Comparison of ENCODE assay signal across 8 cellular contexts in genomic region chr20:49935746-49936152, GRCh38. TPM values are rescaled to one million over a fixed set of nuclear protein-coding genes. Genes with fewer than 3 reads are reported as not detected.
DNase-seq lines count a peak whose midpoint lies in the region; ATAC-seq lines count a peak whose summit lies in the region.

No MANE protein-coding gene starts in this region.

- no peak for DNase-seq in activated T-cell treated with anti-CD3 and anti-CD28 coated beads, Interleukin-2, amount 50 U/mL, for 24 hours
- DNase-seq in activated T-cell treated with anti-CD3 and anti-CD28 coated beads, Interleukin-2, amount 50 U/mL, for 48 hours = no peak
- DNase-seq in activated CD4-positive, alpha-beta memory T cell treated with anti-CD3 and anti-CD28 coated beads, Interleukin-2, amount 10 ng/mL, durations not matched to agents 7 days and 5 days = no peak
- DNase-seq in immature natural killer cell (no peak), DMS153 treated with DMSO at 0.1 percent for 48 hours (lab: John Stamatoyannopoulos, UW; ENCODE audit: unreplicated experiment) (no peak), kidney glomerular epithelial cell (lab: John Stamatoyannopoulos, UW) (no peak)

- H3K27me3 Mint-ChIP-seq in activated T-cell treated with anti-CD3 and anti-CD28 coated beads, Interleukin-2, amount 50 U/mL, for 24 hours = no peaks in the 10 kb centered on the region
- H3K27me3 Mint-ChIP-seq in activated CD4-positive, alpha-beta memory T cell treated with anti-CD3 and anti-CD28 coated beads, Interleukin-2, amount 10 ng/mL, durations not matched to agents 7 days and 5 days = peaks cover under 1% of the 10 kb centered on the region
- peaks cover 5 to 11% (median 6%) of the 10 kb centered on the region in 3 donors for H3K27me3 Mint-ChIP-seq in immature natural killer cell (ENCODE audit: low read depth in 3 of 3)

- peaks cover 5% of the 10 kb centered on the region for H3K36me3 ChIP-seq in thymus (ENCODE audit: control insufficient read depth, insufficient read depth)

- H3K27ac ChIP-seq in thymus (ENCODE audit: low read depth) = peak overlapping the region; percentile 40

- CTCF ChIA-PET in activated CD4-positive, alpha-beta memory T cell treated with anti-CD3 and anti-CD28 coated beads, Interleukin-2, amount 10 ng/mL, durations not matched to agents 7 days and 5 days (lab: Charles Lee) = interaction anchor here (0.7 to 1.6 kb wide), 8 partner anchors 9 to 340 kb away, joined by 3 to 4 read pairs (median 3); partner anchors contain the start of genes PEDS1, SPATA2 and UBE2V1

- ATAC-seq in HG03442 (IDR thresholded peaks at IDR 0.05; ENCODE audit: unreplicated experiment) = no peak

- peaks cover 34% of the 10 kb centered on the region for H3K4me1 Mint-ChIP-seq in activated T-cell treated with anti-CD3 and anti-CD28 coated beads, Interleukin-2, amount 50 U/mL, for 24 hours (ENCODE audit: low read depth)
- H3K4me1 Mint-ChIP-seq in activated CD4-positive, alpha-beta memory T cell treated with anti-CD3 and anti-CD28 coated beads, Interleukin-2, amount 10 ng/mL, durations not matched to agents 7 days and 5 days = peaks cover 46% of the 10 kb centered on the region
- peaks cover 42 to 53% of the 10 kb centered on the region in 2 donors for H3K4me1 Mint-ChIP-seq in immature natural killer cell

- peak overlapping the region; percentile 98 for H3K4me3 ChIP-seq in thymus (ENCODE audit: low read length)

- peak overlapping the region; percentile 94 for H3K4me3 Mint-ChIP-seq in activated T-cell treated with anti-CD3 and anti-CD28 coated beads, Interleukin-2, amount 50 U/mL, for 24 hours
- peak overlapping the region; percentile 91 for H3K4me3 Mint-ChIP-seq in activated CD4-positive, alpha-beta memory T cell treated with anti-CD3 and anti-CD28 coated beads, Interleukin-2, amount 10 ng/mL, durations not matched to agents 7 days and 5 days
- H3K4me3 Mint-ChIP-seq in immature natural killer cell = peak overlapping the region; percentile 89 to 98 (median 97)

- H3K4me1 ChIP-seq in thymus (ENCODE audit: control insufficient read depth, insufficient read depth, low read length) = peaks cover 16% of the 10 kb centered on the region

- no peaks in the 10 kb centered on the region for H3K27me3 ChIP-seq in thymus (ENCODE audit: control insufficient read depth, insufficient read depth)

- H3K9me3 ChIP-seq in thymus (ENCODE audit: control insufficient read depth) = no peaks in the 10 kb centered on the region

- 59% methylated on average over 21 of the region's 21 CpGs for WGBS in thymus

- H3K27ac Mint-ChIP-seq in activated T-cell treated with anti-CD3 and anti-CD28 coated beads, Interleukin-2, amount 50 U/mL, for 24 hours = peak overlapping the region; percentile 59
- peak overlapping the region; percentile 40 for H3K27ac Mint-ChIP-seq in activated CD4-positive, alpha-beta memory T cell treated with anti-CD3 and anti-CD28 coated beads, Interleukin-2, amount 10 ng/mL, durations not matched to agents 7 days and 5 days
- peak overlapping the region; percentile 19 to 89 (median 63) for H3K27ac Mint-ChIP-seq in immature natural killer cell

- POLR2A ChIA-PET in activated CD4-positive, alpha-beta memory T cell treated with anti-CD3 and anti-CD28 coated beads, Interleukin-2, amount 10 ng/mL, durations not matched to agents 7 days and 5 days (lab: Charles Lee) = interaction anchor here (0.7 to 2.4 kb wide), 13 partner anchors 11 to 606 kb away, joined by 3 to 26 read pairs (median 3); partner anchors contain the start of genes SLC9A8, SPATA2 and UBE2V1

- no peaks in the 10 kb centered on the region for H3K9me3 Mint-ChIP-seq in activated T-cell treated with anti-CD3 and anti-CD28 coated beads, Interleukin-2, amount 50 U/mL, for 24 hours
- no peaks in the 10 kb centered on the region for H3K9me3 Mint-ChIP-seq in activated CD4-positive, alpha-beta memory T cell treated with anti-CD3 and anti-CD28 coated beads, Interleukin-2, amount 10 ng/mL, durations not matched to agents 7 days and 5 days
- no peaks in the 10 kb centered on the region for H3K9me3 Mint-ChIP-seq in immature natural killer cell

- H3K36me3 Mint-ChIP-seq in activated T-cell treated with anti-CD3 and anti-CD28 coated beads, Interleukin-2, amount 50 U/mL, for 24 hours (ENCODE audit: low read depth) = peaks cover 36% of the 10 kb centered on the region
- peaks cover 18% of the 10 kb centered on the region for H3K36me3 Mint-ChIP-seq in activated CD4-positive, alpha-beta memory T cell treated with anti-CD3 and anti-CD28 coated beads, Interleukin-2, amount 10 ng/mL, durations not matched to agents 7 days and 5 days (ENCODE audit: low read depth)
- no peaks in the 10 kb centered on the region for H3K36me3 Mint-ChIP-seq in immature natural killer cell

RNA-seq across cellular contexts. Expression of gene RNF114, which starts 0.4 kb away (rescaled TPM):
- 10 to 100 TPM; 66.4 to 76.4 TPM for total RNA-seq in activated CD4-positive, alpha-beta memory T cell treated with anti-CD3 and anti-CD28 coated beads, Interleukin-2, amount 10 ng/mL, durations not matched to agents 7 days and 5 days
- polyA plus RNA-seq in immature natural killer cell (100 to 1,000 TPM in 1 of 3 donors, 10 to 100 TPM in 2; 87.1 to 104 (median 97.6) TPM), thymus (60.8 TPM)

RNA-seq across cellular contexts. Expression of gene SPATA2, which starts 20.4 kb away (rescaled TPM):
- total RNA-seq in activated CD4-positive, alpha-beta memory T cell treated with anti-CD3 and anti-CD28 coated beads, Interleukin-2, amount 10 ng/mL, durations not matched to agents 7 days and 5 days = 1 to 10 TPM; 8.4 to 9.0 TPM
- polyA plus RNA-seq in immature natural killer cell (1 to 10 TPM; 1.2 to 5.3 (median 2.2) TPM), thymus (3.3 TPM)

RNA-seq across cellular contexts. Expression of gene SNAI1, which starts 47.0 kb away (rescaled TPM):
- total RNA-seq in activated CD4-positive, alpha-beta memory T cell treated with anti-CD3 and anti-CD28 coated beads, Interleukin-2, amount 10 ng/mL, durations not matched to agents 7 days and 5 days = under 1 TPM; 0.28 to 0.38 TPM
- under 1 TPM in 2 of 3 donors, not detected in 1; 0.36 to 0.68 TPM for polyA plus RNA-seq in immature natural killer cell
- 5.5 TPM for polyA plus RNA-seq in thymus
